1 cellular context compared by ENCODE assay signal in the genomic region with DNA sequence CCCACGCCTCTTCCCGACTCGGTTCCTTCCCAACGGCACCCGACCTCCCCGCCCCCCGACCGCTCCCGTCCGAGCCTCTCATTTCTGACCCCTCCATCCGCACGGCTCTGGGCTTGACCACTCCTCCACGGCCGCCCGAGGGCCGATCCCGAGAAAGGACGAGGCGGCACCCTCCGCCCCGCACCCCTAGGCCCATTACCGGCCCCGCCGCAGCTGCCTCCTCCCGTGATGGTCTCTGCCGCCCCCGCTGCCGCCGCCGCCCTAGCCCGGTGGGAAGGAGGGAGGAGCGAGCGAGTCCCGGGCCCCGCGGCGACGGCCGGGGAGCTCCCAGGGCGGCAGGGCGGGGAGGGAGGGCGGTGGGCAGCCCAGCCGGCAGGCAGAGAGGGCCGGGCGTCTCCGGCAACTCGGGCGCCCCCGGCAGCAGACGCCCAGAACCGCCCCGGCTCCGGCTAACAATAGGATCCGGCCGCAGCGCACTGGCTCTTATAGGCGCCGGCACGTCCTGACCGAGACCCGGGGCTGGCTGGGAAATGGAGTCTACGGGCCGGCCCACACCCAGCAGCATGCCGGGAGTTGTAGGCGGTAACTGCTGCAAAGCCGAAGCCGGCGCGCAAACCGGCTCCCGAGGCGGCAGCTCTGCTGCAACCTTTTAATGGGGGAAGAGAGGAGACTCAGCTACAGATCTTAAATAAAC.
TF ChIP-seq lines count a peak whose summit lies in the region.

A gene with protein sequence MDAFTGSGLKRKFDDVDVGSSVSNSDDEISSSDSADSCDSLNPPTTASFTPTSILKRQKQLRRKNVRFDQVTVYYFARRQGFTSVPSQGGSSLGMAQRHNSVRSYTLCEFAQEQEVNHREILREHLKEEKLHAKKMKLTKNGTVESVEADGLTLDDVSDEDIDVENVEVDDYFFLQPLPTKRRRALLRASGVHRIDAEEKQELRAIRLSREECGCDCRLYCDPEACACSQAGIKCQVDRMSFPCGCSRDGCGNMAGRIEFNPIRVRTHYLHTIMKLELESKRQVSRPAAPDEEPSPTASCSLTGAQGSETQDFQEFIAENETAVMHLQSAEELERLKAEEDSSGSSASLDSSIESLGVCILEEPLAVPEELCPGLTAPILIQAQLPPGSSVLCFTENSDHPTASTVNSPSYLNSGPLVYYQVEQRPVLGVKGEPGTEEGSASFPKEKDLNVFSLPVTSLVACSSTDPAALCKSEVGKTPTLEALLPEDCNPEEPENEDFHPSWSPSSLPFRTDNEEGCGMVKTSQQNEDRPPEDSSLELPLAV (minus strand): TSS at position 457 of the 694 bp plus-strand sequence. CDS start 7,035 bp downstream, outside the sequence.

TF ChIP-seq in HCT116, 20 proteins besides CTCF, POLR2A, EP300 and RAD21 (continued from another document):
- TF ChIP-seq, protein P1, sequence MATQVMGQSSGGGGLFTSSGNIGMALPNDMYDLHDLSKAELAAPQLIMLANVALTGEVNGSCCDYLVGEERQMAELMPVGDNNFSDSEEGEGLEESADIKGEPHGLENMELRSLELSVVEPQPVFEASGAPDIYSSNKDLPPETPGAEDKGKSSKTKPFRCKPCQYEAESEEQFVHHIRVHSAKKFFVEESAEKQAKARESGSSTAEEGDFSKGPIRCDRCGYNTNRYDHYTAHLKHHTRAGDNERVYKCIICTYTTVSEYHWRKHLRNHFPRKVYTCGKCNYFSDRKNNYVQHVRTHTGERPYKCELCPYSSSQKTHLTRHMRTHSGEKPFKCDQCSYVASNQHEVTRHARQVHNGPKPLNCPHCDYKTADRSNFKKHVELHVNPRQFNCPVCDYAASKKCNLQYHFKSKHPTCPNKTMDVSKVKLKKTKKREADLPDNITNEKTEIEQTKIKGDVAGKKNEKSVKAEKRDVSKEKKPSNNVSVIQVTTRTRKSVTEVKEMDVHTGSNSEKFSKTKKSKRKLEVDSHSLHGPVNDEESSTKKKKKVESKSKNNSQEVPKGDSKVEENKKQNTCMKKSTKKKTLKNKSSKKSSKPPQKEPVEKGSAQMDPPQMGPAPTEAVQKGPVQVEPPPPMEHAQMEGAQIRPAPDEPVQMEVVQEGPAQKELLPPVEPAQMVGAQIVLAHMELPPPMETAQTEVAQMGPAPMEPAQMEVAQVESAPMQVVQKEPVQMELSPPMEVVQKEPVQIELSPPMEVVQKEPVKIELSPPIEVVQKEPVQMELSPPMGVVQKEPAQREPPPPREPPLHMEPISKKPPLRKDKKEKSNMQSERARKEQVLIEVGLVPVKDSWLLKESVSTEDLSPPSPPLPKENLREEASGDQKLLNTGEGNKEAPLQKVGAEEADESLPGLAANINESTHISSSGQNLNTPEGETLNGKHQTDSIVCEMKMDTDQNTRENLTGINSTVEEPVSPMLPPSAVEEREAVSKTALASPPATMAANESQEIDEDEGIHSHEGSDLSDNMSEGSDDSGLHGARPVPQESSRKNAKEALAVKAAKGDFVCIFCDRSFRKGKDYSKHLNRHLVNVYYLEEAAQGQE (IDR thresholded peaks at IDR 0.05; ENCODE audit: low read depth), result no peak
- TF ChIP-seq CBX3 (IDR thresholded peaks at IDR 0.05; ENCODE audit: low read depth) (no peak), YY1 (IDR thresholded peaks at IDR 0.05; ENCODE audit: extremely low read depth, insufficient replicate concordance, low read depth, low read length) (peak; percentile 74)
- TF ChIP-seq, protein P2, sequence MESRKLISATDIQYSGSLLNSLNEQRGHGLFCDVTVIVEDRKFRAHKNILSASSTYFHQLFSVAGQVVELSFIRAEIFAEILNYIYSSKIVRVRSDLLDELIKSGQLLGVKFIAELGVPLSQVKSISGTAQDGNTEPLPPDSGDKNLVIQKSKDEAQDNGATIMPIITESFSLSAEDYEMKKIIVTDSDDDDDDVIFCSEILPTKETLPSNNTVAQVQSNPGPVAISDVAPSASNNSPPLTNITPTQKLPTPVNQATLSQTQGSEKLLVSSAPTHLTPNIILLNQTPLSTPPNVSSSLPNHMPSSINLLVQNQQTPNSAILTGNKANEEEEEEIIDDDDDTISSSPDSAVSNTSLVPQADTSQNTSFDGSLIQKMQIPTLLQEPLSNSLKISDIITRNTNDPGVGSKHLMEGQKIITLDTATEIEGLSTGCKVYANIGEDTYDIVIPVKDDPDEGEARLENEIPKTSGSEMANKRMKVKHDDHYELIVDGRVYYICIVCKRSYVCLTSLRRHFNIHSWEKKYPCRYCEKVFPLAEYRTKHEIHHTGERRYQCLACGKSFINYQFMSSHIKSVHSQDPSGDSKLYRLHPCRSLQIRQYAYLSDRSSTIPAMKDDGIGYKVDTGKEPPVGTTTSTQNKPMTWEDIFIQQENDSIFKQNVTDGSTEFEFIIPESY (IDR thresholded peaks at IDR 0.05; ENCODE audit: extremely low read depth, insufficient replicate concordance, low read length), result peak; percentile 29
